2 cellular contexts compared by ENCODE assay signal in the genomic region with DNA sequence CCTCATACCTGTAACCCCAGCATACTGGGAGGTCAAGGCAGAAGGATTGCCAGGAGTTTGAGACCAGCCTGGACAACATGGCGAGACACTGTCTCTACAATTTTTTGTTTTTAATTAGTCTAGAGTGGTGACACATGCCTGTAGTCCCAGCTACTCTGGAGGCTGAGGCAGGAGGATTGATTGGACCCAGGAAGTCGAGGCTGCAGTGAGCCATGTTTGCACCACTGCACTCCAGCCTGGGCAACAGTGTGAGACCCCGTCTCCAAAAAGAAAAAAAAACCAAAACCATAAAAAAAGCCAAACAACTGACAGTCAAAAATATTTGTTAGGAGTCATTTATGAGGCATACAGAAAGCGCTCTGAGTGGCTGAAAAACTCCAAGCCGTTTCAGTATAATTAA.
TF ChIP-seq lines count a peak whose summit lies in the region.

No MANE protein-coding gene starts in this region.

TF ChIP-seq in GM23338, 12 proteins besides CTCF, POLR2A, EP300 and RAD21 (continues in another document):
- TF ChIP-seq, protein P1, sequence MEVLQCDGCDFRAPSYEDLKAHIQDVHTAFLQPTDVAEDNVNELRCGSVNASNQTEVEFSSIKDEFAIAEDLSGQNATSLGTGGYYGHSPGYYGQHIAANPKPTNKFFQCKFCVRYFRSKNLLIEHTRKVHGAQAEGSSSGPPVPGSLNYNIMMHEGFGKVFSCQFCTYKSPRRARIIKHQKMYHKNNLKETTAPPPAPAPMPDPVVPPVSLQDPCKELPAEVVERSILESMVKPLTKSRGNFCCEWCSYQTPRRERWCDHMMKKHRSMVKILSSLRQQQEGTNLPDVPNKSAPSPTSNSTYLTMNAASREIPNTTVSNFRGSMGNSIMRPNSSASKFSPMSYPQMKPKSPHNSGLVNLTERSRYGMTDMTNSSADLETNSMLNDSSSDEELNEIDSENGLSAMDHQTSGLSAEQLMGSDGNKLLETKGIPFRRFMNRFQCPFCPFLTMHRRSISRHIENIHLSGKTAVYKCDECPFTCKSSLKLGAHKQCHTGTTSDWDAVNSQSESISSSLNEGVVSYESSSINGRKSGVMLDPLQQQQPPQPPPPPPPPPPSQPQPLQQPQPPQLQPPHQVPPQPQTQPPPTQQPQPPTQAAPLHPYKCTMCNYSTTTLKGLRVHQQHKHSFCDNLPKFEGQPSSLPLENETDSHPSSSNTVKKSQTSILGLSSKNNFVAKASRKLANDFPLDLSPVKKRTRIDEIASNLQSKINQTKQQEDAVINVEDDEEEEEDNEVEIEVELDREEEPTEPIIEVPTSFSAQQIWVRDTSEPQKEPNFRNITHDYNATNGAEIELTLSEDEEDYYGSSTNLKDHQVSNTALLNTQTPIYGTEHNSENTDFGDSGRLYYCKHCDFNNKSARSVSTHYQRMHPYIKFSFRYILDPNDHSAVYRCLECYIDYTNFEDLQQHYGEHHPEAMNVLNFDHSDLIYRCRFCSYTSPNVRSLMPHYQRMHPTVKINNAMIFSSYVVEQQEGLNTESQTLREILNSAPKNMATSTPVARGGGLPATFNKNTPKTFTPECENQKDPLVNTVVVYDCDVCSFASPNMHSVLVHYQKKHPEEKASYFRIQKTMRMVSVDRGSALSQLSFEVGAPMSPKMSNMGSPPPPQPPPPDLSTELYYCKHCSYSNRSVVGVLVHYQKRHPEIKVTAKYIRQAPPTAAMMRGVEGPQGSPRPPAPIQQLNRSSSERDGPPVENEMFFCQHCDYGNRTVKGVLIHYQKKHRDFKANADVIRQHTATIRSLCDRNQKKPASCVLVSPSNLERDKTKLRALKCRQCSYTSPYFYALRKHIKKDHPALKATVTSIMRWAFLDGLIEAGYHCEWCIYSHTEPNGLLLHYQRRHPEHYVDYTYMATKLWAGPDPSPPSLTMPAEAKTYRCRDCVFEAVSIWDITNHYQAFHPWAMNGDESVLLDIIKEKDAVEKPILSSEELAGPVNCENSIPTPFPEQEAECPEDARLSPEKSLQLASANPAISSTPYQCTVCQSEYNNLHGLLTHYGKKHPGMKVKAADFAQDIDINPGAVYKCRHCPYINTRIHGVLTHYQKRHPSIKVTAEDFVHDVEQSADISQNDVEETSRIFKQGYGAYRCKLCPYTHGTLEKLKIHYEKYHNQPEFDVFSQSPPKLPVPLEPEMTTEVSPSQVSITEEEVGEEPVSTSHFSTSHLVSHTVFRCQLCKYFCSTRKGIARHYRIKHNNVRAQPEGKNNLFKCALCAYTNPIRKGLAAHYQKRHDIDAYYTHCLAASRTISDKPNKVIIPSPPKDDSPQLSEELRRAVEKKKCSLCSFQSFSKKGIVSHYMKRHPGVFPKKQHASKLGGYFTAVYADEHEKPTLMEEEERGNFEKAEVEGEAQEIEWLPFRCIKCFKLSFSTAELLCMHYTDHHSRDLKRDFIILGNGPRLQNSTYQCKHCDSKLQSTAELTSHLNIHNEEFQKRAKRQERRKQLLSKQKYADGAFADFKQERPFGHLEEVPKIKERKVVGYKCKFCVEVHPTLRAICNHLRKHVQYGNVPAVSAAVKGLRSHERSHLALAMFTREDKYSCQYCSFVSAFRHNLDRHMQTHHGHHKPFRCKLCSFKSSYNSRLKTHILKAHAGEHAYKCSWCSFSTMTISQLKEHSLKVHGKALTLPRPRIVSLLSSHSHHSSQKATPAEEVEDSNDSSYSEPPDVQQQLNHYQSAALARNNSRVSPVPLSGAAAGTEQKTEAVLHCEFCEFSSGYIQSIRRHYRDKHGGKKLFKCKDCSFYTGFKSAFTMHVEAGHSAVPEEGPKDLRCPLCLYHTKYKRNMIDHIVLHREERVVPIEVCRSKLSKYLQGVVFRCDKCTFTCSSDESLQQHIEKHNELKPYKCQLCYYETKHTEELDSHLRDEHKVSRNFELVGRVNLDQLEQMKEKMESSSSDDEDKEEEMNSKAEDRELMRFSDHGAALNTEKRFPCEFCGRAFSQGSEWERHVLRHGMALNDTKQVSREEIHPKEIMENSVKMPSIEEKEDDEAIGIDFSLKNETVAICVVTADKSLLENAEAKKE (CRISPR knock-in tag; IDR thresholded peaks at IDR 0.05): no peak
- no peak for TF ChIP-seq EZH2phosphoT487 (IDR thresholded peaks at IDR 0.05; ENCODE audit: unreplicated experiment)
- no peak for TF ChIP-seq STAT1 (IDR thresholded peaks at IDR 0.05; ENCODE audit: unreplicated experiment)
- no peak for TF ChIP-seq JUNB (IDR thresholded peaks at IDR 0.05; ENCODE audit: unreplicated experiment)
- TF ChIP-seq, protein P2, sequence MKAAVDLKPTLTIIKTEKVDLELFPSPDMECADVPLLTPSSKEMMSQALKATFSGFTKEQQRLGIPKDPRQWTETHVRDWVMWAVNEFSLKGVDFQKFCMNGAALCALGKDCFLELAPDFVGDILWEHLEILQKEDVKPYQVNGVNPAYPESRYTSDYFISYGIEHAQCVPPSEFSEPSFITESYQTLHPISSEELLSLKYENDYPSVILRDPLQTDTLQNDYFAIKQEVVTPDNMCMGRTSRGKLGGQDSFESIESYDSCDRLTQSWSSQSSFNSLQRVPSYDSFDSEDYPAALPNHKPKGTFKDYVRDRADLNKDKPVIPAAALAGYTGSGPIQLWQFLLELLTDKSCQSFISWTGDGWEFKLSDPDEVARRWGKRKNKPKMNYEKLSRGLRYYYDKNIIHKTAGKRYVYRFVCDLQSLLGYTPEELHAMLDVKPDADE (IDR thresholded peaks at IDR 0.05): no peak
- no peak for TF ChIP-seq NANOG (IDR thresholded peaks at IDR 0.05; ENCODE audit: borderline replicate concordance)
- no peak for TF ChIP-seq ZNF331 (CRISPR knock-in tag; IDR thresholded peaks at IDR 0.05; ENCODE audit: low read depth)
- TF ChIP-seq EZH2 (IDR thresholded peaks at IDR 0.05; ENCODE audit: low read depth, unreplicated experiment): no peak
- TF ChIP-seq ZNF114 (CRISPR knock-in tag; IDR thresholded peaks at IDR 0.05): no peak
- TF ChIP-seq, protein P3, sequence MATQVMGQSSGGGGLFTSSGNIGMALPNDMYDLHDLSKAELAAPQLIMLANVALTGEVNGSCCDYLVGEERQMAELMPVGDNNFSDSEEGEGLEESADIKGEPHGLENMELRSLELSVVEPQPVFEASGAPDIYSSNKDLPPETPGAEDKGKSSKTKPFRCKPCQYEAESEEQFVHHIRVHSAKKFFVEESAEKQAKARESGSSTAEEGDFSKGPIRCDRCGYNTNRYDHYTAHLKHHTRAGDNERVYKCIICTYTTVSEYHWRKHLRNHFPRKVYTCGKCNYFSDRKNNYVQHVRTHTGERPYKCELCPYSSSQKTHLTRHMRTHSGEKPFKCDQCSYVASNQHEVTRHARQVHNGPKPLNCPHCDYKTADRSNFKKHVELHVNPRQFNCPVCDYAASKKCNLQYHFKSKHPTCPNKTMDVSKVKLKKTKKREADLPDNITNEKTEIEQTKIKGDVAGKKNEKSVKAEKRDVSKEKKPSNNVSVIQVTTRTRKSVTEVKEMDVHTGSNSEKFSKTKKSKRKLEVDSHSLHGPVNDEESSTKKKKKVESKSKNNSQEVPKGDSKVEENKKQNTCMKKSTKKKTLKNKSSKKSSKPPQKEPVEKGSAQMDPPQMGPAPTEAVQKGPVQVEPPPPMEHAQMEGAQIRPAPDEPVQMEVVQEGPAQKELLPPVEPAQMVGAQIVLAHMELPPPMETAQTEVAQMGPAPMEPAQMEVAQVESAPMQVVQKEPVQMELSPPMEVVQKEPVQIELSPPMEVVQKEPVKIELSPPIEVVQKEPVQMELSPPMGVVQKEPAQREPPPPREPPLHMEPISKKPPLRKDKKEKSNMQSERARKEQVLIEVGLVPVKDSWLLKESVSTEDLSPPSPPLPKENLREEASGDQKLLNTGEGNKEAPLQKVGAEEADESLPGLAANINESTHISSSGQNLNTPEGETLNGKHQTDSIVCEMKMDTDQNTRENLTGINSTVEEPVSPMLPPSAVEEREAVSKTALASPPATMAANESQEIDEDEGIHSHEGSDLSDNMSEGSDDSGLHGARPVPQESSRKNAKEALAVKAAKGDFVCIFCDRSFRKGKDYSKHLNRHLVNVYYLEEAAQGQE (IDR thresholded peaks at IDR 0.05; ENCODE audit: unreplicated experiment): no peak

TF ChIP-seq in GM12878, 131 proteins besides CTCF, POLR2A, EP300 and RAD21 (continued from another document):
- TF ChIP-seq, protein P4, sequence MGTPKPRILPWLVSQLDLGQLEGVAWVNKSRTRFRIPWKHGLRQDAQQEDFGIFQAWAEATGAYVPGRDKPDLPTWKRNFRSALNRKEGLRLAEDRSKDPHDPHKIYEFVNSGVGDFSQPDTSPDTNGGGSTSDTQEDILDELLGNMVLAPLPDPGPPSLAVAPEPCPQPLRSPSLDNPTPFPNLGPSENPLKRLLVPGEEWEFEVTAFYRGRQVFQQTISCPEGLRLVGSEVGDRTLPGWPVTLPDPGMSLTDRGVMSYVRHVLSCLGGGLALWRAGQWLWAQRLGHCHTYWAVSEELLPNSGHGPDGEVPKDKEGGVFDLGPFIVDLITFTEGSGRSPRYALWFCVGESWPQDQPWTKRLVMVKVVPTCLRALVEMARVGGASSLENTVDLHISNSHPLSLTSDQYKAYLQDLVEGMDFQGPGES (IDR thresholded peaks at IDR 0.05): no peak
- TF ChIP-seq, protein P5, sequence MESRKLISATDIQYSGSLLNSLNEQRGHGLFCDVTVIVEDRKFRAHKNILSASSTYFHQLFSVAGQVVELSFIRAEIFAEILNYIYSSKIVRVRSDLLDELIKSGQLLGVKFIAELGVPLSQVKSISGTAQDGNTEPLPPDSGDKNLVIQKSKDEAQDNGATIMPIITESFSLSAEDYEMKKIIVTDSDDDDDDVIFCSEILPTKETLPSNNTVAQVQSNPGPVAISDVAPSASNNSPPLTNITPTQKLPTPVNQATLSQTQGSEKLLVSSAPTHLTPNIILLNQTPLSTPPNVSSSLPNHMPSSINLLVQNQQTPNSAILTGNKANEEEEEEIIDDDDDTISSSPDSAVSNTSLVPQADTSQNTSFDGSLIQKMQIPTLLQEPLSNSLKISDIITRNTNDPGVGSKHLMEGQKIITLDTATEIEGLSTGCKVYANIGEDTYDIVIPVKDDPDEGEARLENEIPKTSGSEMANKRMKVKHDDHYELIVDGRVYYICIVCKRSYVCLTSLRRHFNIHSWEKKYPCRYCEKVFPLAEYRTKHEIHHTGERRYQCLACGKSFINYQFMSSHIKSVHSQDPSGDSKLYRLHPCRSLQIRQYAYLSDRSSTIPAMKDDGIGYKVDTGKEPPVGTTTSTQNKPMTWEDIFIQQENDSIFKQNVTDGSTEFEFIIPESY (IDR thresholded peaks at IDR 0.05): no peak
- TF ChIP-seq, protein P6, sequence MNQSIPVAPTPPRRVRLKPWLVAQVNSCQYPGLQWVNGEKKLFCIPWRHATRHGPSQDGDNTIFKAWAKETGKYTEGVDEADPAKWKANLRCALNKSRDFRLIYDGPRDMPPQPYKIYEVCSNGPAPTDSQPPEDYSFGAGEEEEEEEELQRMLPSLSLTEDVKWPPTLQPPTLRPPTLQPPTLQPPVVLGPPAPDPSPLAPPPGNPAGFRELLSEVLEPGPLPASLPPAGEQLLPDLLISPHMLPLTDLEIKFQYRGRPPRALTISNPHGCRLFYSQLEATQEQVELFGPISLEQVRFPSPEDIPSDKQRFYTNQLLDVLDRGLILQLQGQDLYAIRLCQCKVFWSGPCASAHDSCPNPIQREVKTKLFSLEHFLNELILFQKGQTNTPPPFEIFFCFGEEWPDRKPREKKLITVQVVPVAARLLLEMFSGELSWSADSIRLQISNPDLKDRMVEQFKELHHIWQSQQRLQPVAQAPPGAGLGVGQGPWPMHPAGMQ (IDR thresholded peaks at IDR 0.05; ENCODE audit: borderline replicate concordance): no peak
- TF ChIP-seq, protein P7, sequence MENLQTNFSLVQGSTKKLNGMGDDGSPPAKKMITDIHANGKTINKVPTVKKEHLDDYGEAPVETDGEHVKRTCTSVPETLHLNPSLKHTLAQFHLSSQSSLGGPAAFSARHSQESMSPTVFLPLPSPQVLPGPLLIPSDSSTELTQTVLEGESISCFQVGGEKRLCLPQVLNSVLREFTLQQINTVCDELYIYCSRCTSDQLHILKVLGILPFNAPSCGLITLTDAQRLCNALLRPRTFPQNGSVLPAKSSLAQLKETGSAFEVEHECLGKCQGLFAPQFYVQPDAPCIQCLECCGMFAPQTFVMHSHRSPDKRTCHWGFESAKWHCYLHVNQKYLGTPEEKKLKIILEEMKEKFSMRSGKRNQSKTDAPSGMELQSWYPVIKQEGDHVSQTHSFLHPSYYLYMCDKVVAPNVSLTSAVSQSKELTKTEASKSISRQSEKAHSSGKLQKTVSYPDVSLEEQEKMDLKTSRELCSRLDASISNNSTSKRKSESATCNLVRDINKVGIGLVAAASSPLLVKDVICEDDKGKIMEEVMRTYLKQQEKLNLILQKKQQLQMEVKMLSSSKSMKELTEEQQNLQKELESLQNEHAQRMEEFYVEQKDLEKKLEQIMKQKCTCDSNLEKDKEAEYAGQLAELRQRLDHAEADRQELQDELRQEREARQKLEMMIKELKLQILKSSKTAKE (IDR thresholded peaks at IDR 0.05; ENCODE audit: low read depth, poor library complexity, severe bottlenecking): no peak
- TF ChIP-seq SIX5 (IDR thresholded peaks at IDR 0.05; ENCODE audit: low read depth, low read length, severe bottlenecking) (no peak), IKZF2 (IDR thresholded peaks at IDR 0.05) (no peak), PAX5 (IDR thresholded peaks at IDR 0.05; ENCODE audit: borderline replicate concordance, low read depth, low read length) (no peak), SMAD5 (IDR thresholded peaks at IDR 0.05; ENCODE audit: low read depth) (no peak), CBX5 (IDR thresholded peaks at IDR 0.05; ENCODE audit: low read depth) (no peak), LARP7 (IDR thresholded peaks at IDR 0.05) (no peak), TBL1XR1 (IDR thresholded peaks at IDR 0.05; ENCODE audit: low read depth, low read length) (no peak), KAT2A (conservative IDR thresholded peaks at IDR 0.05; ENCODE audit: control insufficient read depth, low read depth, low read length) (no peak), NBN (IDR thresholded peaks at IDR 0.05) (no peak), EGR1 (IDR thresholded peaks at IDR 0.05; ENCODE audit: borderline replicate concordance in 1 of 2, low read depth in 2 of 2, low read length in 2 of 2) (no peak)
